8 cellular contexts compared by ENCODE assay signal in the genomic region with DNA sequence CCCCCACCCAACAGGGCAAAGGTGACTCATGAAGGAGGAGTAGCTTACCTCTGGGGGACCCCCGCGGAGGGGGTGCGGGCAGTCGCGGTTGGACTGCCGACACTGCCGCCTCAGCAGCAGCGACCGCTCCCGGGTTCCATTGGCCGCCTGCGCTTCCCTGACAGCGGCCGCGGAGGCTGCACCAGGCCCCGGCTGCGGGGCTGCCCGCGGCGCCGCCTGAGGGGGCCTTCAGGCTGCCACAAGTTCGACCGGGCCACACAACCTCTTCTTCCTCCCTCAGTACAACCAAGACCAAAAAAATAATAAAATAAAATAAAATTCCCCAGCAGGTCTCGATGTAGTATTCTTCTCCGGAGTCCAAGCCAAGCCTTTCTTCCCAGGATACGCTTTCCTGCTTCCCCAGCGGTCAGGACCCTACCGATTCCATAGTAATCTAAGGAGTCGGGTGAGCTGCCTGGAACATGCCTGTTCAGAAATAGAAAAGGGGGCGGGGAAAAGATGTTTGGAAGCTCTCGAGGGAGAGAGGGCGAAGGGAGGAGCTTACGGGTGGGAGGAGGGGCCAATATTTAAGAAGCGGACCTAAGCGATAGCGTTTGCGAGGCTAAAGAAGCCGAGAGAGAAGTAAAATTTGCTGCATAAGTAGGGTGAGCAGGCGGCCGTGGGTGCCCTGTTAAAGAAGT. TPM values are rescaled to one million over a fixed set of nuclear protein-coding genes. Genes with fewer than 3 reads are reported as not detected.
DNase-seq lines count a peak whose midpoint lies in the region; ATAC-seq and TF ChIP-seq lines count a peak whose summit lies in the region.

Gene PI4KB (minus strand): TSS at position 194 of the 680 bp plus-strand sequence. CDS start 10,935 bp downstream, outside the sequence.

- intact Hi-C loops in spleen (cut with DNase I; ENCODE audit: low total_unique reads) = no loop called here

- peak; percentile 83 for ATAC-seq in GM19023 (IDR thresholded peaks at IDR 0.05; ENCODE audit: unreplicated experiment)
- peak; percentile 90 for ATAC-seq in HG03354 (IDR thresholded peaks at IDR 0.05; ENCODE audit: poor library complexity, severe bottlenecking, unreplicated experiment)

- peaks cover 20 to 57% (median 47%) of the 10 kb centered on the region in 6 donors for H3K4me1 ChIP-seq in spleen

- 0 to 2% (median 0%) methylated on average over 19 to 40 of the region's 40 CpGs for WGBS in spleen, 5 donors

- H3K27me3 ChIP-seq in spleen (replicated peaks in 1 of 7) = no peaks in the 10 kb centered on the region

- H3K36me3 ChIP-seq in spleen = peaks cover 0 to 36% (median 30%) of the 10 kb centered on the region in 6 donors

- peak within 1 kb of the TSS; percentile 81 to 98 (median 96) for H3K27ac ChIP-seq in spleen

- in situ Hi-C loops in ACHN (cut with HindIII; ENCODE audit: low pct_ligation_motif_present, low pct_unique_long_range_greater_than_20kb, low sequenced_read_pairs) = no loop called here

- DNase-seq in ACHN (peak; percentile 99), NCI-H510A (lab: John Stamatoyannopoulos, UW) (peak; percentile 97), cerebellar cortex (ENCODE audit: low spot score) (peak; percentile 99), iris pigment epithelial cell (ENCODE audit: low read depth) (peak; percentile 99), spleen (peak; percentile 94)
- peak; percentile 83 for DNase-seq in activated CD4-positive, CD25-positive, alpha-beta regulatory T cell treated with anti-CD3 and anti-CD28 coated beads, Interleukin-2, amount 50 U/mL, for 72 hours

- H3K9me3 ChIP-seq in spleen = no peaks in the 10 kb centered on the region

- peak in 3 of 11 experiments; percentile 7 to 13 (median 10) for TF ChIP-seq CTCF in spleen (IDR thresholded peaks at IDR 0.05 in 8 of 11, conservative IDR thresholded peaks at IDR 0.05 in 3 of 11)

- H3K4me3 ChIP-seq in spleen = peak within 1 kb of the TSS; percentile 72 to 90 (median 84)

- TF ChIP-seq POLR2A in spleen (IDR thresholded peaks at IDR 0.05) = peak in 2 of 3 donors; percentile 36 to 46

RNA-seq across cellular contexts. Expression of gene PI4KB, which starts in this region (rescaled TPM):
- total RNA-seq in spleen = 10 to 100 TPM; 63.7 to 85.4 (median 69.5) TPM
- 10 to 100 TPM; 25.6 to 41.4 (median 30.8) TPM for polyA plus RNA-seq in spleen

Comparison
In these comparisons a context has a peak if more than half of its experiments do, and no peak if none do; other contexts are left out.
1. Peak in every context shown above with its lines: DNase-seq, ATAC-seq, H3K4me3 ChIP-seq and H3K27ac ChIP-seq.